Comparison of ENCODE assay signal across 8 cellular contexts in genomic region chr7:151277631-151278030, GRCh38. TPM values are rescaled to one million over a fixed set of nuclear protein-coding genes. Genes with fewer than 3 reads are reported as not detected.
DNase-seq lines count a peak whose midpoint lies in the region; ATAC-seq and TF ChIP-seq lines count a peak whose summit lies in the region.

No MANE protein-coding gene starts in this region.

- no peak overlapping the region for H2AFZ ChIP-seq in hepatocyte

- peak overlapping the region; percentile 70 for H3K4me3 Mint-ChIP-seq in activated B cell treated with CpG ODN at 0.5 μM for 24 hours

- 83% methylated on average over 8 of the region's 8 CpGs for WGBS in hepatocyte (ENCODE audit: low lambda C conversion rate, missing lambda C conversion rate)

- no peak overlapping the region for H3K27ac ChIP-seq in HEK293 (ENCODE audit: extremely low read depth, low read depth, low read length)
- H3K27ac ChIP-seq in hepatocyte: no peak overlapping the region
- H3K27ac ChIP-seq in substantia nigra (ENCODE audit: low read depth, low read length, poor library complexity, severe bottlenecking): no peak overlapping the region

- H3K9me3 Mint-ChIP-seq in activated B cell treated with CpG ODN at 0.5 μM for 24 hours: no peaks in the 10 kb centered on the region

- no peak for DNase-seq in activated B cell treated with CpG ODN at 0.5 μM for 24 hours
- DNase-seq in hepatocyte (ENCODE audit: low spot score): no peak
- no peak for DNase-seq in sciatic nerve (ENCODE audit: low spot score)
- no peak for DNase-seq in substantia nigra (lab: John Stamatoyannopoulos, UW)
- no peak for DNase-seq in T-helper 9 cell
- no peak for DNase-seq in HPDE6-E6E7 (ENCODE audit: extremely low spot score)

- H3K27me3 ChIP-seq in hepatocyte: peaks cover 4% of the 10 kb centered on the region

- H3K4me3 ChIP-seq in HEK293 (ENCODE audit: low read depth, low read length): no peak overlapping the region
- H3K4me3 ChIP-seq in hepatocyte: no peak overlapping the region

- peaks cover 56% of the 10 kb centered on the region for H3K27me3 Mint-ChIP-seq in activated B cell treated with CpG ODN at 0.5 μM for 24 hours

- intact Hi-C loops in activated B cell treated with CpG ODN at 0.5 μM for 24 hours (cut with micrococcal nuclease): no loop called here
- intact Hi-C loops in sciatic nerve (cut with DNase I): no loop called here

- peak overlapping the region; percentile 78 for H3K4me2 ChIP-seq in hepatocyte

- no peak overlapping the region for H3K27ac Mint-ChIP-seq in activated B cell treated with CpG ODN at 0.5 μM for 24 hours

- peaks cover 9% of the 10 kb centered on the region for H3K4me1 Mint-ChIP-seq in activated B cell treated with CpG ODN at 0.5 μM for 24 hours

- CTCF ChIA-PET in HEK293 (lab: Yijun Ruan, JAX): interaction anchor here (0.9 kb wide), 1 partner anchor 26 kb away, joined by 3 read pairs; no protein-coding TSS in a partner anchor
- CTCF ChIA-PET in activated B cell treated with CpG ODN at 0.5 μM for 24 hours (lab: Charles Lee): no interaction called here

- no peak for ATAC-seq in activated B cell treated with CpG ODN at 0.5 μM for 24 hours (ENCODE audit: low read depth)
- peak; percentile 5 for ATAC-seq in sciatic nerve
- no peak for ATAC-seq in HG02852 (IDR thresholded peaks at IDR 0.05; ENCODE audit: unreplicated experiment)

- H3K36me3 ChIP-seq in HEK293 (ENCODE audit: control insufficient read depth in 2 of 2, insufficient read depth in 1 of 2, low read length in 2 of 2) (peaks cover 0 to 8% of the 10 kb centered on the region in 2 experiments; a peak in 1 of 3 replicates), hepatocyte (replicated peaks; ENCODE audit: insufficient read depth, low read depth) (no peaks in the 10 kb centered on the region)

- no peaks in the 10 kb centered on the region for H3K36me3 Mint-ChIP-seq in activated B cell treated with CpG ODN at 0.5 μM for 24 hours (ENCODE audit: low read depth)

- H3K4me1 ChIP-seq in HEK293 (ENCODE audit: control insufficient read depth, insufficient read depth, low read length) (no peaks in the 10 kb centered on the region), hepatocyte (ENCODE audit: insufficient read depth) (no peaks in the 10 kb centered on the region)

- no peaks in the 10 kb centered on the region for H3K79me2 ChIP-seq in hepatocyte

- POLR2A ChIA-PET in HEK293 (lab: Yijun Ruan, JAX): interaction anchor here (0.6 to 1.5 kb wide), 6 partner anchors 9 to 51 kb away, joined by 3 to 7 read pairs (median 4); partner anchors contain the start of gene ABCF2
- POLR2A ChIA-PET in activated B cell treated with CpG ODN at 0.5 μM for 24 hours (lab: Charles Lee): interaction anchor here (0.6 to 0.7 kb wide), 2 partner anchors 120 to 266 kb away, joined by 3 to 6 read pairs; no protein-coding TSS in a partner anchor

- no peaks in the 10 kb centered on the region for H4K20me1 ChIP-seq in hepatocyte (ENCODE audit: insufficient read depth, poor library complexity, severe bottlenecking)

- H3K9me2 ChIP-seq in hepatocyte (replicated peaks; ENCODE audit: insufficient read depth): no peaks in the 10 kb centered on the region

- TF ChIP-seq CTCF in HEK293 (tag by site-specific recombination; IDR thresholded peaks at IDR 0.05) (no peak), activated B cell treated with CpG ODN at 0.5 μM for 24 hours (IDR thresholded peaks at IDR 0.05) (no peak), hepatocyte (IDR thresholded peaks at IDR 0.05; ENCODE audit: poor library complexity) (no peak)

- H3K9me3 ChIP-seq in HEK293 (ENCODE audit: control insufficient read depth, insufficient read depth, low read depth, low read length) (no peaks in the 10 kb centered on the region), hepatocyte (ENCODE audit: low read depth) (no peaks in the 10 kb centered on the region)

TF ChIP-seq in HEK293, 187 proteins besides CTCF, POLR2A, EP300 and RAD21:
- TF ChIP-seq PRDM2 (tag by site-specific recombination; IDR thresholded peaks at IDR 0.05; ENCODE audit: borderline replicate concordance) (no peak), ZIC2 (tag by site-specific recombination; IDR thresholded peaks at IDR 0.05) (peak; percentile 60; the same call in 1 of the 2 replicates)

RNA-seq across cellular contexts. Expression of gene SMARCD3, which starts 29.1 kb away (rescaled TPM):
- total RNA-seq in activated B cell treated with CpG ODN at 0.5 μM for 24 hours (not detected in 2 replicates), hepatocyte (38.0 and 42.4 TPM in 2 replicates), sciatic nerve (50.7 TPM)
- polyA plus RNA-seq in hepatocyte: 73.1 and 111 TPM in 2 replicates

RNA-seq across cellular contexts. Expression of gene CHPF2, which starts 45.3 kb away (rescaled TPM):
- total RNA-seq in activated B cell treated with CpG ODN at 0.5 μM for 24 hours (32.4 and 41.2 TPM in 2 replicates), hepatocyte (36.9 and 51.0 TPM in 2 replicates), sciatic nerve (23.6 TPM)
- 68.2 and 70.0 TPM in 2 replicates for polyA plus RNA-seq in hepatocyte

RNA-seq across cellular contexts. Expression of gene ABCF2, which starts 50.6 kb away (rescaled TPM):
- total RNA-seq in activated B cell treated with CpG ODN at 0.5 μM for 24 hours (47.3 and 52.4 TPM in 2 replicates), hepatocyte (35.3 and 35.8 TPM in 2 replicates), sciatic nerve (20.8 TPM)
- polyA plus RNA-seq in hepatocyte: 25.6 and 32.9 TPM in 2 replicates

Comparison
In these comparisons a context has a peak if more than half of its experiments do, and no peak if none do; other contexts are left out.
1. RNA of gene SMARCD3, which starts 29.1 kb away (total RNA-seq): 50.7 TPM in sciatic nerve (single experiment) and 38.0 to 42.4 TPM in hepatocyte; not detected in activated B cell treated with CpG ODN at 0.5 μM for 24 hours; every median in the first group is over 10 times any median in the second.